In genomic region chr5:65863747-65864146, GRCh38 we compare ENCODE assay signal across 18 cellular contexts.
A peak's percentile ranks its signal among the peaks of the same experiment; 100 is the strongest.
DNase-seq lines count a peak whose midpoint lies in the region; ATAC-seq, FAIRE-seq and TF ChIP-seq lines count a peak whose summit lies in the region.
"Had no signal": no experiment of that assay in that cellular context is flagged by ENCODE, and none has a peak within 500 bp of the region (broad histone marks: within the 10 kb centered on the region; RNA-seq: fewer than 3 reads in every experiment).

No MANE protein-coding gene starts in this region.

- CTCF ChIA-PET in activated CD4-positive, alpha-beta T cell treated with anti-CD3 and anti-CD28 coated beads for 36 hours (lab: Charles Lee) = no interaction called here

- no peak for TF ChIP-seq CTCF in HFFc6 (IDR thresholded peaks at IDR 0.05)
- TF ChIP-seq CTCF in RWPE2 (IDR thresholded peaks at IDR 0.05; ENCODE audit: poor library complexity, severe bottlenecking) = no peak

- peaks cover 32% of the 10 kb centered on the region for H3K4me1 Mint-ChIP-seq in activated CD4-positive, alpha-beta T cell treated with anti-CD3 and anti-CD28 coated beads for 36 hours
- peaks cover 84% of the 10 kb centered on the region for H3K4me1 Mint-ChIP-seq in HFFc6 (ENCODE audit: low read depth)
- H3K4me1 Mint-ChIP-seq: H9 had no signal

- no peaks in the 10 kb centered on the region for H3K36me3 Mint-ChIP-seq in activated CD4-positive, alpha-beta T cell treated with anti-CD3 and anti-CD28 coated beads for 36 hours (ENCODE audit: low read depth)
- peaks cover 10% of the 10 kb centered on the region for H3K36me3 Mint-ChIP-seq in HFFc6 (ENCODE audit: low read depth)
- H3K36me3 Mint-ChIP-seq: CD4-positive, alpha-beta memory T cell had no signal

- no peaks in the 10 kb centered on the region for H3K27me3 Mint-ChIP-seq in activated CD4-positive, alpha-beta T cell treated with anti-CD3 and anti-CD28 coated beads for 36 hours
- H3K27me3 Mint-ChIP-seq in HFFc6 (ENCODE audit: insufficient read depth) = no peaks in the 10 kb centered on the region

- no peak overlapping the region for H3K4me3 ChIP-seq in RWPE2 (ENCODE audit: severe bottlenecking)
- H3K4me3 ChIP-seq: A549, BLaER1 had no signal

- no peak for TF ChIP-seq POLR2A in H54 (IDR thresholded peaks at IDR 0.05; ENCODE audit: low read depth, low read length)

- no peak for DNase-seq in activated CD4-positive, alpha-beta T cell treated with anti-CD3 and anti-CD28 coated beads for 36 hours
- no peak for DNase-seq in activated CD4-positive, alpha-beta T cell treated with anti-CD3 and anti-CD28 coated beads for 48 hours
- DNase-seq in HFFc6 (no peak), RWPE2 (ENCODE audit: low spot score) (no peak), Ammon's horn (ENCODE audit: low spot score) (no peak), H54 (ENCODE audit: insufficient read length, low spot score) (no peak), HuH-7.5 (ENCODE audit: low spot score) (no peak)
- DNase-seq: AML-193; CD4-positive, alpha-beta memory T cell; DMS79 treated with DMSO at 0.1 percent for 48 hours; GF-D8; GOT3; H9 had no signal

- peaks cover 29% of the 10 kb centered on the region for H3K4me1 ChIP-seq in RWPE2 (ENCODE audit: insufficient read depth, poor library complexity, severe bottlenecking)

- ATAC-seq in activated CD4-positive, alpha-beta T cell treated with anti-CD3 and anti-CD28 coated beads for 36 hours = no peak
- ATAC-seq in RWPE2 (ENCODE audit: low read depth) = no peak
- ATAC-seq: A549, HepG2 had no signal

- no peaks in the 10 kb centered on the region for H3K9me3 ChIP-seq in RWPE2 (ENCODE audit: severe bottlenecking)
- H3K9me3 ChIP-seq: A549, BLaER1 had no signal

- H3K36me3 ChIP-seq in RWPE2 (ENCODE audit: low read depth) = no peaks in the 10 kb centered on the region
- H3K36me3 ChIP-seq: BLaER1 had no signal

- no peaks in the 10 kb centered on the region for H3K9me3 Mint-ChIP-seq in activated CD4-positive, alpha-beta T cell treated with anti-CD3 and anti-CD28 coated beads for 36 hours (ENCODE audit: low read depth)
- no peaks in the 10 kb centered on the region for H3K9me3 Mint-ChIP-seq in HFFc6
- H3K9me3 Mint-ChIP-seq: CD14-positive monocyte; CD4-positive, alpha-beta memory T cell; H9 had no signal

- H3K27ac Mint-ChIP-seq in activated CD4-positive, alpha-beta T cell treated with anti-CD3 and anti-CD28 coated beads for 36 hours = no peak overlapping the region
- H3K27ac Mint-ChIP-seq in HFFc6 = peak overlapping the region; percentile 99
- H3K27ac Mint-ChIP-seq: CD14-positive monocyte, H9 had no signal

- POLR2A ChIA-PET in activated CD4-positive, alpha-beta T cell treated with anti-CD3 and anti-CD28 coated beads for 36 hours (lab: Charles Lee) = no interaction called here

- H3K27me3 ChIP-seq in RWPE2 (ENCODE audit: insufficient read depth, poor library complexity, severe bottlenecking) = no peaks in the 10 kb centered on the region
- H3K27me3 ChIP-seq: BLaER1 had no signal

- intact Hi-C loops in activated CD4-positive, alpha-beta T cell treated with anti-CD3 and anti-CD28 coated beads for 36 hours (cut with DNase I, micrococcal nuclease) = no loop called here

- H3K4me3 Mint-ChIP-seq in activated CD4-positive, alpha-beta T cell treated with anti-CD3 and anti-CD28 coated beads for 36 hours = peak overlapping the region; percentile 22
- no peak overlapping the region for H3K4me3 Mint-ChIP-seq in HFFc6
- H3K4me3 Mint-ChIP-seq: CD14-positive monocyte; CD4-positive, alpha-beta memory T cell; H9 had no signal

- peak overlapping the region; percentile 97 for H3K27ac ChIP-seq in RWPE2 (ENCODE audit: poor library complexity, severe bottlenecking)
- H3K27ac ChIP-seq: 22Rv1, BLaER1 had no signal

- no peak for FAIRE-seq in H54 (lab: Jason Lieb, UNC)
- FAIRE-seq: A549, HepG2 had no signal
